Comparison of ENCODE assay signal across 8 cellular contexts in genomic region chr6:168895102-168895812, GRCh38.
DNase-seq lines count a peak whose midpoint lies in the region; ATAC-seq and TF ChIP-seq lines count a peak whose summit lies in the region.

No MANE protein-coding gene starts in this region.

- peaks cover 7% of the 10 kb centered on the region for H3K4me1 ChIP-seq in CD4-positive, CD25-positive, alpha-beta regulatory T cell (ENCODE audit: control insufficient read depth, insufficient read depth, low read length, poor library complexity, severe bottlenecking)
- no peaks in the 10 kb centered on the region for H3K4me1 ChIP-seq in endodermal cell (ENCODE audit: control insufficient read depth, insufficient read depth, low read length)

- DNase-seq in CD4-positive, CD25-positive, alpha-beta regulatory T cell = peak; percentile 55 to 83 (median 76)
- peak; percentile 14 for DNase-seq in NCI-H82 treated with DMSO at 0.1 percent for 48 hours (lab: John Stamatoyannopoulos, UW; ENCODE audit: unreplicated experiment)
- peak; percentile 45 to 48 for DNase-seq in activated CD8-positive, alpha-beta memory T cell treated with anti-CD3 and anti-CD28 coated beads for 4 hours (ENCODE audit: low read depth in 2 of 2)
- DNase-seq in endodermal cell = peak; percentile 94
- DNase-seq in midbrain (lab: John Stamatoyannopoulos, UW) = peak; percentile 78
- DNase-seq in stimulated activated CD8-positive, alpha-beta memory T cell treated with anti-CD3 and anti-CD28 coated beads, Interleukin-15, amount 100 ng/mL, for 4 hours (ENCODE audit: low read depth in 2 of 2) = peak; percentile 35 to 42

- peak overlapping the region; percentile 28 to 73 (median 48) for H3K4me3 Mint-ChIP-seq in CD4-positive, CD25-positive, alpha-beta regulatory T cell
- no peak overlapping the region for H3K4me3 Mint-ChIP-seq in endodermal cell

- no peaks in the 10 kb centered on the region for H3K36me3 ChIP-seq in CD4-positive, CD25-positive, alpha-beta regulatory T cell (ENCODE audit: control insufficient read depth, insufficient read depth, low read length)
- H3K36me3 ChIP-seq in endodermal cell (ENCODE audit: control insufficient read depth, insufficient read depth, low read length) = no peaks in the 10 kb centered on the region

- H3K27me3 Mint-ChIP-seq in CD4-positive, CD25-positive, alpha-beta regulatory T cell = no peaks in the 10 kb centered on the region
- peaks cover 2% of the 10 kb centered on the region for H3K27me3 Mint-ChIP-seq in endodermal cell (ENCODE audit: insufficient read depth)

- H3K9me3 ChIP-seq in CD4-positive, CD25-positive, alpha-beta regulatory T cell (ENCODE audit: control insufficient read depth in 2 of 2, low read length in 2 of 2) = no peaks in the 10 kb centered on the region
- H3K9me3 ChIP-seq in endodermal cell (ENCODE audit: control insufficient read depth, low read length) = no peaks in the 10 kb centered on the region

- peak; percentile 84 to 85 for ATAC-seq in CD4-positive, CD25-positive, alpha-beta regulatory T cell (ENCODE audit: low read depth in 2 of 2)
- ATAC-seq in GM19372 (IDR thresholded peaks at IDR 0.05; ENCODE audit: low read depth, unreplicated experiment) (peak; percentile 99), HG03469 (IDR thresholded peaks at IDR 0.05; ENCODE audit: unreplicated experiment) (peak; percentile 98)

- WGBS in endodermal cell (ENCODE audit: insufficient coverage in 1 of 2, insufficient read length in 1 of 2), 2 experiments = 48 to 50% methylated on average over 10 to 17 of the region's 17 CpGs

- no peak overlapping the region for H3K27ac ChIP-seq in CD4-positive, CD25-positive, alpha-beta regulatory T cell (ENCODE audit: insufficient read depth, low read length, poor library complexity, severe bottlenecking)
- no peak overlapping the region for H3K27ac ChIP-seq in endodermal cell (ENCODE audit: low read depth, low read length)

- H3K9me3 Mint-ChIP-seq in CD4-positive, CD25-positive, alpha-beta regulatory T cell = peaks cover 0 to 1% (median 0%) of the 10 kb centered on the region in 7 donors
- no peaks in the 10 kb centered on the region for H3K9me3 Mint-ChIP-seq in endodermal cell

- peaks cover 16 to 30% (median 17%) of the 10 kb centered on the region in 4 donors for H3K4me1 Mint-ChIP-seq in CD4-positive, CD25-positive, alpha-beta regulatory T cell
- H3K4me1 Mint-ChIP-seq in endodermal cell = no peaks in the 10 kb centered on the region

- no peaks in the 10 kb centered on the region for H3K36me3 Mint-ChIP-seq in CD4-positive, CD25-positive, alpha-beta regulatory T cell
- H3K36me3 Mint-ChIP-seq in endodermal cell (ENCODE audit: low read depth) = no peaks in the 10 kb centered on the region

- peak overlapping the region; percentile 3 to 81 (median 78) for H3K27ac Mint-ChIP-seq in CD4-positive, CD25-positive, alpha-beta regulatory T cell
- no peak overlapping the region for H3K27ac Mint-ChIP-seq in endodermal cell

- TF ChIP-seq CTCF in endodermal cell (conservative IDR thresholded peaks at IDR 0.05) = peak; percentile 97

- no peaks in the 10 kb centered on the region for H3K27me3 ChIP-seq in CD4-positive, CD25-positive, alpha-beta regulatory T cell (ENCODE audit: control insufficient read depth, insufficient read depth, low read length)
- no peaks in the 10 kb centered on the region for H3K27me3 ChIP-seq in endodermal cell (ENCODE audit: control insufficient read depth, insufficient read depth, low read length, poor library complexity, severe bottlenecking)

- H3K9ac ChIP-seq in endodermal cell (ENCODE audit: extremely low read depth, low read length, poor library complexity, severe bottlenecking) = no peak overlapping the region

- peak overlapping the region; percentile 56 for H3K4me3 ChIP-seq in CD4-positive, CD25-positive, alpha-beta regulatory T cell (ENCODE audit: low read depth, low read length)
- H3K4me3 ChIP-seq in endodermal cell (ENCODE audit: low read length) = no peak overlapping the region

Comparison
In these comparisons a context has a peak if more than half of its experiments do, and no peak if none do; other contexts are left out.
1. DNase-seq: peak in every context shown above with its lines; median percentile 94 in endodermal cell; 78 in midbrain; 76 in CD4-positive, CD25-positive, alpha-beta regulatory T cell; 46 in activated CD8-positive, alpha-beta memory T cell treated with anti-CD3 and anti-CD28 coated beads for 4 hours; 38 in stimulated activated CD8-positive, alpha-beta memory T cell treated with anti-CD3 and anti-CD28 coated beads, Interleukin-15, amount 100 ng/mL, for 4 hours; 14 in NCI-H82 treated with DMSO at 0.1 percent for 48 hours.